ENCODE assay signal across 21 cellular contexts in genomic region chr2:20852139-20852538, GRCh38. TPM values are rescaled to one million over a fixed set of nuclear protein-coding genes. Genes with fewer than 3 reads are reported as not detected.
"Had no signal": no experiment of that assay in that cellular context is flagged by ENCODE, and none has a peak within 500 bp of the region (broad histone marks: within the 10 kb centered on the region; RNA-seq: fewer than 3 reads in every experiment).

No MANE protein-coding gene starts in this region.

- DNase-seq: IMR-90; KBM-7; MV-4-11; NCI-H1048; NCI-H1105; NCI-H1436 treated with DMSO at 0.1 percent for 48 hours; NCI-H1694; NCI-H187 treated with DMSO at 0.1 percent for 48 hours; NCI-H2029 treated with DMSO at 0.1 percent for 48 hours; NCI-H2107; NCI-H2171 treated with DMSO at 0.1 percent for 48 hours; NCI-H345; NCI-H524; NCI-H526 treated with DMSO at 0.1 percent for 48 hours; NCI-H774; NK-92 treated with Interleukin-12 subunit alpha and Interleukin-12 subunit beta, amount 100 ng/mL, for 24 hours; PC-3; SHP77 treated with DMSO at 0.1 percent for 48 hours; T-helper 1 cell; T-helper 17 cell had no signal

- H3K4me1 ChIP-seq: SJCRH30 had no signal

- H3K9me3 ChIP-seq: SJCRH30 had no signal

- H3K4me3 ChIP-seq: SJCRH30 had no signal

- H3K27ac ChIP-seq: SJCRH30 had no signal

- H3K36me3 ChIP-seq: SJCRH30 had no signal

RNA-seq across cellular contexts. Expression of gene LDAH, which starts 29.2 kb away (rescaled TPM):
- total RNA-seq: PC-3 had no signal
